26 cellular contexts compared by ENCODE assay signal in genomic region chr12:90401185-90401584, GRCh38.
"Had no signal": no experiment of that assay in that cellular context is flagged by ENCODE, and none has a peak within 500 bp of the region (broad histone marks: within the 10 kb centered on the region; RNA-seq: fewer than 3 reads in every experiment).

No MANE protein-coding gene starts in this region.

- H3K4me3 Mint-ChIP-seq: dendritic cell treated with granulocyte-macrophage colony-stimulating factor and Interleukin-4, amounts not matched to agents 40 ng/mL and 50 ng/mL, for 4 days; effector memory CD8-positive, alpha-beta T cell; endodermal cell had no signal

- DNase-seq: colonic mucosa; cortex of kidney; effector CD8-positive, alpha-beta T cell; effector memory CD8-positive, alpha-beta T cell; endodermal cell; erythroblast; esophagus squamous epithelium; foreskin fibroblast; foreskin melanocyte; gastrocnemius medialis; glutamatergic neuron; head of caudate nucleus; heart right ventricle; hippocampal formation; left cardiac atrium; left lung; left ventricle myocardium superior; lower lobe of right lung; mesendoderm; midbrain had no signal

- H3K27ac ChIP-seq: colonic mucosa, epithelial cell of prostate, esophagus squamous epithelium, gastrocnemius medialis, heart right ventricle, left lung, lower lobe of right lung had no signal

- H3K27me3 Mint-ChIP-seq: effector memory CD8-positive, alpha-beta T cell had no signal

- H3K4me1 Mint-ChIP-seq: endodermal cell had no signal

- H3K27me3 ChIP-seq: colonic mucosa, esophagus squamous epithelium, gastrocnemius medialis, left lung had no signal

- H3K27ac Mint-ChIP-seq: dendritic cell treated with granulocyte-macrophage colony-stimulating factor and Interleukin-4, amounts not matched to agents 40 ng/mL and 50 ng/mL, for 4 days; effector memory CD8-positive, alpha-beta T cell; endodermal cell had no signal

- H3K9me3 Mint-ChIP-seq: effector memory CD8-positive, alpha-beta T cell had no signal

- H3K36me3 ChIP-seq: colonic mucosa, esophagus squamous epithelium, gastrocnemius medialis, heart right ventricle, left lung, lower lobe of right lung had no signal

- H3K9me3 ChIP-seq: colonic mucosa, gastrocnemius medialis had no signal

- FAIRE-seq: endometrium, islet of Langerhans, keratinocyte had no signal

- ATAC-seq: effector memory CD8-positive, alpha-beta T cell; esophagus mucosa; gastrocnemius medialis; heart right ventricle; left cardiac atrium; left lung; left ventricle myocardium superior; lower lobe of right lung had no signal

- H3K4me3 ChIP-seq: colonic mucosa, esophagus squamous epithelium, gastrocnemius medialis, heart right ventricle, left lung, lower lobe of right lung had no signal

- H3K4me1 ChIP-seq: colonic mucosa, esophagus squamous epithelium, gastrocnemius medialis, heart right ventricle, left lung, lower lobe of right lung had no signal
